In genomic region chrX:97308161-97308560, GRCh38 we compare ENCODE assay signal across 16 cellular contexts.
A peak's percentile ranks its signal among the peaks of the same experiment; 100 is the strongest.
DNase-seq lines count a peak whose midpoint lies in the region; ATAC-seq and TF ChIP-seq lines count a peak whose summit lies in the region.
"Had no signal": no experiment of that assay in that cellular context is flagged by ENCODE, and none has a peak within 500 bp of the region (broad histone marks: within the 10 kb centered on the region; RNA-seq: fewer than 3 reads in every experiment).

No MANE protein-coding gene starts in this region.

- CTCF ChIA-PET in SK-N-SH (lab: Yijun Ruan, JAX): no interaction called here

- H3K27me3 ChIP-seq in SK-N-SH (ENCODE audit: insufficient read depth): no peaks in the 10 kb centered on the region; the same call in 1 of the 2 replicates
- H3K27me3 ChIP-seq: MG63 had no signal

- no peak overlapping the region for H3K4me2 ChIP-seq in SK-N-SH
- H3K4me2 ChIP-seq: KMS-11, PC-9 had no signal

- no peak for TF ChIP-seq RAD21 in SK-N-SH (IDR thresholded peaks at IDR 0.05; ENCODE audit: low read length)

- no peak overlapping the region for H3K27ac ChIP-seq in SK-N-SH (ENCODE audit: low read depth in 2 of 2, low read length in 1 of 2)
- H3K27ac ChIP-seq: C4-2B, KMS-11, PC-9, SK-N-MC had no signal

- no peak overlapping the region for H3K9ac ChIP-seq in SK-N-SH
- H3K9ac ChIP-seq: KMS-11 had no signal

- DNase-seq in ELR (ENCODE audit: low read depth): peak; percentile 8
- no peak for DNase-seq in SK-N-SH
- peak; percentile 31 for DNase-seq in fibroblast of gingiva (ENCODE audit: low read depth)
- peak; percentile 56 for DNase-seq in retinal pigment epithelial cell (ENCODE audit: low read depth)
- DNase-seq in cerebellar cortex (ENCODE audit: low spot score): no peak
- DNase-seq in NCI-H2171 treated with DMSO at 0.1 percent for 48 hours (lab: John Stamatoyannopoulos, UW): no peak
- DNase-seq: COR-L47, DMS153, MG63, NCI-H1092 treated with DMSO at 0.1 percent for 48 hours, NCI-H1694, PC-9 had no signal

- H3K4me3 ChIP-seq in SK-N-SH (ENCODE audit: low read depth in 2 of 2, low read length in 1 of 2) (no peak overlapping the region), retinal pigment epithelial cell (ENCODE audit: low read length) (no peak overlapping the region)
- H3K4me3 ChIP-seq: MG63, PC-9, SK-N-MC had no signal

- no peaks in the 10 kb centered on the region for H4K20me1 ChIP-seq in SK-N-SH (ENCODE audit: insufficient read depth)

- no peak for TF ChIP-seq EP300 in SK-N-SH (IDR thresholded peaks at IDR 0.05; ENCODE audit: borderline replicate concordance in 1 of 2, low read depth in 1 of 2, low read length in 1 of 2)

- POLR2A ChIA-PET in SK-N-SH (lab: Yijun Ruan, JAX): no interaction called here

- H3K4me1 ChIP-seq in SK-N-SH (ENCODE audit: control insufficient read depth in 1 of 2, insufficient read depth in 2 of 2, low read depth in 1 of 2, low read length in 1 of 2): no peaks in the 10 kb centered on the region

- no peaks in the 10 kb centered on the region for H3K9me2 ChIP-seq in SK-N-SH

- no peaks in the 10 kb centered on the region for H3K36me3 ChIP-seq in SK-N-SH (replicated peaks in 1 of 2; ENCODE audit: control insufficient read depth in 1 of 2, insufficient read depth in 2 of 2, low read length in 1 of 2)
- H3K36me3 ChIP-seq: MG63 had no signal

- peaks cover 3% of the 10 kb centered on the region for H3F3A ChIP-seq in SK-N-SH (replicated peaks; ENCODE audit: insufficient read depth)

- H2AFZ ChIP-seq in SK-N-SH (ENCODE audit: low read depth): no peak overlapping the region
- H2AFZ ChIP-seq: PC-9 had no signal

- H3K79me2 ChIP-seq in SK-N-SH (ENCODE audit: insufficient read depth): no peaks in the 10 kb centered on the region

- ATAC-seq in GM18505 (IDR thresholded peaks at IDR 0.05; ENCODE audit: unreplicated experiment): no peak

- 44% methylated on average over 4 of the region's 4 CpGs for WGBS in SK-N-SH (ENCODE audit: low lambda C conversion rate)

- TF ChIP-seq CTCF in SK-N-SH (IDR thresholded peaks at IDR 0.05) (no peak), retinal pigment epithelial cell (conservative IDR thresholded peaks at IDR 0.05; ENCODE audit: low read depth, low read length) (no peak)

- no peaks in the 10 kb centered on the region for H3K9me3 ChIP-seq in SK-N-SH
- H3K9me3 ChIP-seq: MG63 had no signal

- TF ChIP-seq POLR2A in GM18505 (IDR thresholded peaks at IDR 0.05; ENCODE audit: borderline replicate concordance, extremely low read depth, insufficient read depth, insufficient read length): no peak

TF ChIP-seq in SK-N-SH, 30 proteins besides CTCF, POLR2A, EP300 and RAD21:
- peak; percentile 18; the same call in 1 of the 2 replicates for TF ChIP-seq TCF12 (IDR thresholded peaks at IDR 0.05)
- no peak for TF ChIP-seq ELF1 (IDR thresholded peaks at IDR 0.05)
- TF ChIP-seq, protein P1, sequence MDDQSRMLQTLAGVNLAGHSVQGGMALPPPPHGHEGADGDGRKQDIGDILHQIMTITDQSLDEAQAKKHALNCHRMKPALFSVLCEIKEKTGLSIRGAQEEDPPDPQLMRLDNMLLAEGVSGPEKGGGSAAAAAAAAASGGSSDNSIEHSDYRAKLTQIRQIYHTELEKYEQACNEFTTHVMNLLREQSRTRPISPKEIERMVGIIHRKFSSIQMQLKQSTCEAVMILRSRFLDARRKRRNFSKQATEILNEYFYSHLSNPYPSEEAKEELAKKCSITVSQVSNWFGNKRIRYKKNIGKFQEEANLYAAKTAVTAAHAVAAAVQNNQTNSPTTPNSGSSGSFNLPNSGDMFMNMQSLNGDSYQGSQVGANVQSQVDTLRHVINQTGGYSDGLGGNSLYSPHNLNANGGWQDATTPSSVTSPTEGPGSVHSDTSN (IDR thresholded peaks at IDR 0.05): peak; percentile 29; the same call in 1 of the 2 replicates
TF ChIP-seq in SK-N-SH: peak in this region for 2.

Comparison
In these comparisons a context has a peak if more than half of its experiments do, and no peak if none do; other contexts are left out.
1. DNase-seq: peak in ELR (single experiment), fibroblast of gingiva (single experiment) and retinal pigment epithelial cell (single experiment); none in SK-N-SH (single experiment), cerebellar cortex (single experiment) and NCI-H2171 treated with DMSO at 0.1 percent for 48 hours (single experiment).